ENCODE assay signal across 1 cellular context in genomic region chr10:76336213-76336963, GRCh38.
TF ChIP-seq lines count a peak whose summit lies in the region.

No MANE protein-coding gene starts in this region.

TF ChIP-seq in HepG2, 621 proteins besides CTCF, POLR2A, EP300 and RAD21 (continued from another document and continues in another):
- TF ChIP-seq ZKSCAN5 (CRISPR knock-in tag; IDR thresholded peaks at IDR 0.05) (no peak), SMAD9 (CRISPR knock-in tag; IDR thresholded peaks at IDR 0.05) (no peak), NFYB (CRISPR knock-in tag; IDR thresholded peaks at IDR 0.05) (no peak), SP5 (CRISPR knock-in tag; IDR thresholded peaks at IDR 0.05; ENCODE audit: borderline replicate concordance, low read depth) (no peak), CREBL2 (CRISPR knock-in tag; IDR thresholded peaks at IDR 0.05; ENCODE audit: borderline replicate concordance) (no peak), YEATS4 (CRISPR knock-in tag; IDR thresholded peaks at IDR 0.05; ENCODE audit: borderline replicate concordance) (no peak), ZNF18 (CRISPR knock-in tag; IDR thresholded peaks at IDR 0.05; ENCODE audit: insufficient replicate concordance) (no peak), NCOR1 (IDR thresholded peaks at IDR 0.05; ENCODE audit: borderline replicate concordance, low read length) (peak; percentile 39; the same call in 1 of the 2 replicates), EZH2 (conservative IDR thresholded peaks at IDR 0.05; ENCODE audit: low read depth, low read length) (no peak), ZNF839 (CRISPR knock-in tag; IDR thresholded peaks at IDR 0.05; ENCODE audit: borderline replicate concordance) (no peak), TARDBP (CRISPR knock-in tag; IDR thresholded peaks at IDR 0.05) (peak; percentile 29; the same call in 1 of the 2 replicates), CEBPG (CRISPR knock-in tag; IDR thresholded peaks at IDR 0.05) (peak; percentile 43; the same call in 1 of the 2 replicates), MZF1 (CRISPR knock-in tag; IDR thresholded peaks at IDR 0.05; ENCODE audit: borderline replicate concordance) (no peak), POGZ (CRISPR knock-in tag; IDR thresholded peaks at IDR 0.05) (peak; percentile 58), MAFF (IDR thresholded peaks at IDR 0.05; ENCODE audit: low read depth, low read length) (peak; percentile 39; the same call in 1 of the 2 replicates), JUNB (CRISPR knock-in tag; IDR thresholded peaks at IDR 0.05; ENCODE audit: borderline replicate concordance) (no peak), ISL2 (CRISPR knock-in tag; IDR thresholded peaks at IDR 0.05) (no peak), ZMYM4 (CRISPR knock-in tag; IDR thresholded peaks at IDR 0.05) (peak; percentile 62), ZNF207 (IDR thresholded peaks at IDR 0.05; ENCODE audit: borderline replicate concordance) (no peak), HIVEP1 (CRISPR knock-in tag; IDR thresholded peaks at IDR 0.05) (no peak), ZNF234 (CRISPR knock-in tag; conservative IDR thresholded peaks at IDR 0.05) (no peak), TERF1 (CRISPR knock-in tag; IDR thresholded peaks at IDR 0.05) (no peak), XBP1 (CRISPR knock-in tag; IDR thresholded peaks at IDR 0.05) (no peak), ZNF547 (CRISPR knock-in tag; IDR thresholded peaks at IDR 0.05) (no peak), MAFK (conservative IDR thresholded peaks at IDR 0.05 in 1 of 2, IDR thresholded peaks at IDR 0.05 in 1 of 2; ENCODE audit: low read length in 2 of 2) (peak in 1 of 2 experiments; percentile 21; a peak in 1 of 4 replicates), EED (CRISPR knock-in tag; IDR thresholded peaks at IDR 0.05) (no peak), GABPA (IDR thresholded peaks at IDR 0.05; ENCODE audit: low read depth, low read length) (no peak), GABPA (CRISPR knock-in tag; IDR thresholded peaks at IDR 0.05; ENCODE audit: low read depth) (no peak), ZBTB46 (CRISPR knock-in tag; IDR thresholded peaks at IDR 0.05; ENCODE audit: borderline replicate concordance) (no peak), TGIF2 (CRISPR knock-in tag; IDR thresholded peaks at IDR 0.05) (no peak), ATF6 (CRISPR knock-in tag; conservative IDR thresholded peaks at IDR 0.05) (no peak), MLLT10 (CRISPR knock-in tag; IDR thresholded peaks at IDR 0.05) (no peak), ZMYM3 (CRISPR knock-in tag; IDR thresholded peaks at IDR 0.05) (peak; percentile 68; the same call in 1 of the 2 replicates), ZBTB20 (CRISPR knock-in tag; IDR thresholded peaks at IDR 0.05; ENCODE audit: borderline replicate concordance, low read depth) (no peak), SMAD1 (CRISPR knock-in tag; IDR thresholded peaks at IDR 0.05; ENCODE audit: borderline replicate concordance, low read depth) (no peak), ZNF891 (CRISPR knock-in tag; IDR thresholded peaks at IDR 0.05) (no peak), ADNP (CRISPR knock-in tag; IDR thresholded peaks at IDR 0.05) (no peak), PITX1 (CRISPR knock-in tag; IDR thresholded peaks at IDR 0.05) (peak; percentile 57; the same call in 1 of the 2 replicates), ZNF572 (CRISPR knock-in tag; IDR thresholded peaks at IDR 0.05) (no peak), ZHX1 (CRISPR knock-in tag; IDR thresholded peaks at IDR 0.05; ENCODE audit: low read depth) (no peak), ZNF136 (CRISPR knock-in tag; IDR thresholded peaks at IDR 0.05; ENCODE audit: low read depth) (no peak), ZSCAN29 (CRISPR knock-in tag; conservative IDR thresholded peaks at IDR 0.05) (no peak)
- TF ChIP-seq, protein P1, sequence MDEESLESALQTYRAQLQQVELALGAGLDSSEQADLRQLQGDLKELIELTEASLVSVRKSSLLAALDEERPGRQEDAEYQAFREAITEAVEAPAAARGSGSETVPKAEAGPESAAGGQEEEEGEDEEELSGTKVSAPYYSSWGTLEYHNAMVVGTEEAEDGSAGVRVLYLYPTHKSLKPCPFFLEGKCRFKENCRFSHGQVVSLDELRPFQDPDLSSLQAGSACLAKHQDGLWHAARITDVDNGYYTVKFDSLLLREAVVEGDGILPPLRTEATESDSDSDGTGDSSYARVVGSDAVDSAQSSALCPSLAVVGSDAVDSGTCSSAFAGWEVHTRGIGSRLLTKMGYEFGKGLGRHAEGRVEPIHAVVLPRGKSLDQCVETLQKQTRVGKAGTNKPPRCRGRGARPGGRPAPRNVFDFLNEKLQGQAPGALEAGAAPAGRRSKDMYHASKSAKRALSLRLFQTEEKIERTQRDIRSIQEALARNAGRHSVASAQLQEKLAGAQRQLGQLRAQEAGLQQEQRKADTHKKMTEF (CRISPR knock-in tag; IDR thresholded peaks at IDR 0.05), result peak; percentile 33; the same call in 1 of the 2 replicates
- TF ChIP-seq, protein P2, sequence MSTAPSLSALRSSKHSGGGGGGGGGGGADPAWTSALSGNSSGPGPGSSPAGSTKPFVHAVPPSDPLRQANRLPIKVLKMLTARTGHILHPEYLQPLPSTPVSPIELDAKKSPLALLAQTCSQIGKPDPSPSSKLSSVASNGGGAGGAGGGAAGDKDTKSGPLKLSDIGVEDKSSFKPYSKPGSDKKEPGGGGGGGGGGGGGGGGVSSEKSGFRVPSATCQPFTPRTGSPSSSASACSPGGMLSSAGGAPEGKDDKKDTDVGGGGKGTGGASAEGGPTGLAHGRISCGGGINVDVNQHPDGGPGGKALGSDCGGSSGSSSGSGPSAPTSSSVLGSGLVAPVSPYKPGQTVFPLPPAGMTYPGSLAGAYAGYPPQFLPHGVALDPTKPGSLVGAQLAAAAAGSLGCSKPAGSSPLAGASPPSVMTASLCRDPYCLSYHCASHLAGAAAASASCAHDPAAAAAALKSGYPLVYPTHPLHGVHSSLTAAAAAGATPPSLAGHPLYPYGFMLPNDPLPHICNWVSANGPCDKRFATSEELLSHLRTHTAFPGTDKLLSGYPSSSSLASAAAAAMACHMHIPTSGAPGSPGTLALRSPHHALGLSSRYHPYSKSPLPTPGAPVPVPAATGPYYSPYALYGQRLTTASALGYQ (CRISPR knock-in tag; IDR thresholded peaks at IDR 0.05), result no peak
- TF ChIP-seq, protein P3, sequence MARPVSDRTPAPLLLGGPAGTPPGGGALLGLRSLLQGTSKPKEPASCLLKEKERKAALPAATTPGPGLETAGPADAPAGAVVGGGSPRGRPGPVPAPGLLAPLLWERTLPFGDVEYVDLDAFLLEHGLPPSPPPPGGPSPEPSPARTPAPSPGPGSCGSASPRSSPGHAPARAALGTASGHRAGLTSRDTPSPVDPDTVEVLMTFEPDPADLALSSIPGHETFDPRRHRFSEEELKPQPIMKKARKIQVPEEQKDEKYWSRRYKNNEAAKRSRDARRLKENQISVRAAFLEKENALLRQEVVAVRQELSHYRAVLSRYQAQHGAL (CRISPR knock-in tag; IDR thresholded peaks at IDR 0.05; ENCODE audit: not compliant biosample characterization), result no peak
- TF ChIP-seq, protein P4, sequence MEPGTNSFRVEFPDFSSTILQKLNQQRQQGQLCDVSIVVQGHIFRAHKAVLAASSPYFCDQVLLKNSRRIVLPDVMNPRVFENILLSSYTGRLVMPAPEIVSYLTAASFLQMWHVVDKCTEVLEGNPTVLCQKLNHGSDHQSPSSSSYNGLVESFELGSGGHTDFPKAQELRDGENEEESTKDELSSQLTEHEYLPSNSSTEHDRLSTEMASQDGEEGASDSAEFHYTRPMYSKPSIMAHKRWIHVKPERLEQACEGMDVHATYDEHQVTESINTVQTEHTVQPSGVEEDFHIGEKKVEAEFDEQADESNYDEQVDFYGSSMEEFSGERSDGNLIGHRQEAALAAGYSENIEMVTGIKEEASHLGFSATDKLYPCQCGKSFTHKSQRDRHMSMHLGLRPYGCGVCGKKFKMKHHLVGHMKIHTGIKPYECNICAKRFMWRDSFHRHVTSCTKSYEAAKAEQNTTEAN (CRISPR knock-in tag; conservative IDR thresholded peaks at IDR 0.05), result no peak
- TF ChIP-seq, protein P5, sequence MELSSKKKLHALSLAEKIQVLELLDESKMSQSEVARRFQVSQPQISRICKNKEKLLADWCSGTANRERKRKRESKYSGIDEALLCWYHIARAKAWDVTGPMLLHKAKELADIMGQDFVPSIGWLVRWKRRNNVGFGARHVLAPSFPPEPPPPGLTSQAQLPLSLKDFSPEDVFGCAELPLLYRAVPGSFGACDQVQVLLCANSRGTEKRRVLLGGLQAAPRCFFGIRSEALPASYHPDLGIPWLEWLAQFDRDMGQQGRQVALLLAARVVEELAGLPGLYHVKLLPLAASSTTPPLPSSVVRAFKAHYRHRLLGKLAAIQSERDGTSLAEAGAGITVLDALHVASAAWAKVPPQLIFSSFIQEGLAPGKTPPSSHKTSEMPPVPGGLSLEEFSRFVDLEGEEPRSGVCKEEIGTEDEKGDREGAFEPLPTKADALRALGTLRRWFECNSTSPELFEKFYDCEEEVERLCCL (CRISPR knock-in tag; IDR thresholded peaks at IDR 0.05; ENCODE audit: borderline replicate concordance), result no peak
- TF ChIP-seq, protein P6, sequence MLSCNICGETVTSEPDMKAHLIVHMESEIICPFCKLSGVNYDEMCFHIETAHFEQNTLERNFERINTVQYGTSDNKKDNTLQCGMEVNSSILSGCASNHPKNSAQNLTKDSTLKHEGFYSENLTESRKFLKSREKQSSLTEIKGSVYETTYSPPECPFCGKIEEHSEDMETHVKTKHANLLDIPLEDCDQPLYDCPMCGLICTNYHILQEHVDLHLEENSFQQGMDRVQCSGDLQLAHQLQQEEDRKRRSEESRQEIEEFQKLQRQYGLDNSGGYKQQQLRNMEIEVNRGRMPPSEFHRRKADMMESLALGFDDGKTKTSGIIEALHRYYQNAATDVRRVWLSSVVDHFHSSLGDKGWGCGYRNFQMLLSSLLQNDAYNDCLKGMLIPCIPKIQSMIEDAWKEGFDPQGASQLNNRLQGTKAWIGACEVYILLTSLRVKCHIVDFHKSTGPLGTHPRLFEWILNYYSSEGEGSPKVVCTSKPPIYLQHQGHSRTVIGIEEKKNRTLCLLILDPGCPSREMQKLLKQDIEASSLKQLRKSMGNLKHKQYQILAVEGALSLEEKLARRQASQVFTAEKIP (CRISPR knock-in tag; IDR thresholded peaks at IDR 0.05; ENCODE audit: borderline replicate concordance), result no peak
